11 cellular contexts compared by ENCODE assay signal in genomic region chr12:1740161-1740948, GRCh38. TPM values are rescaled to one million over a fixed set of nuclear protein-coding genes. Genes with fewer than 3 reads are reported as not detected.
DNase-seq lines count a peak whose midpoint lies in the region; ATAC-seq and TF ChIP-seq lines count a peak whose summit lies in the region.
"Had no signal": no experiment of that assay in that cellular context is flagged by ENCODE, and none has a peak within 500 bp of the region (broad histone marks: within the 10 kb centered on the region; RNA-seq: fewer than 3 reads in every experiment).

No MANE protein-coding gene starts in this region.

- H3K9me3 Mint-ChIP-seq in dendritic cell treated with granulocyte-macrophage colony-stimulating factor and Interleukin-4, amounts not matched to agents 40 ng/mL and 50 ng/mL, for 4 days, result no peaks in the 10 kb centered on the region
- H3K9me3 Mint-ChIP-seq in neural crest cell, result no peaks in the 10 kb centered on the region

- DNase-seq in HT-29 (ENCODE audit: low spot score) (peak; percentile 49), neural crest cell (ENCODE audit: low read depth, low spot score) (no peak), islet precursor cell (no peak), DMS79 (lab: John Stamatoyannopoulos, UW) (no peak), NCI-H1048 (lab: John Stamatoyannopoulos, UW) (no peak)
- DNase-seq: occipital lobe; stimulated activated CD4-positive, alpha-beta T cell treated with anti-CD3 and anti-CD28 coated beads, Interleukin-15, amount 100 ng/mL, for 24 hours; stimulated activated CD8-positive, alpha-beta memory T cell treated with anti-CD3 and anti-CD28 coated beads, Interleukin-4, amount 100 ng/mL, for 48 hours had no signal

- intact Hi-C loops in dendritic cell treated with granulocyte-macrophage colony-stimulating factor and Interleukin-4, amounts not matched to agents 40 ng/mL and 50 ng/mL, for 4 days (cut with micrococcal nuclease), result no loop called here

- peaks cover 33% of the 10 kb centered on the region for H3K4me1 Mint-ChIP-seq in dendritic cell treated with granulocyte-macrophage colony-stimulating factor and Interleukin-4, amounts not matched to agents 40 ng/mL and 50 ng/mL, for 4 days (ENCODE audit: low read depth)
- H3K4me1 Mint-ChIP-seq in neural crest cell, result peaks cover 36% of the 10 kb centered on the region

- peak overlapping the region; percentile 37 for H3K27ac Mint-ChIP-seq in dendritic cell treated with granulocyte-macrophage colony-stimulating factor and Interleukin-4, amounts not matched to agents 40 ng/mL and 50 ng/mL, for 4 days
- peak overlapping the region; percentile 20 for H3K27ac Mint-ChIP-seq in neural crest cell (ENCODE audit: unreplicated experiment)

- peak overlapping the region; percentile 8 for H3K27ac ChIP-seq in C4-2B

- H3K4me3 Mint-ChIP-seq in dendritic cell treated with granulocyte-macrophage colony-stimulating factor and Interleukin-4, amounts not matched to agents 40 ng/mL and 50 ng/mL, for 4 days, result no peak overlapping the region
- H3K4me3 Mint-ChIP-seq in neural crest cell, result no peak overlapping the region

- H3K27me3 Mint-ChIP-seq in dendritic cell treated with granulocyte-macrophage colony-stimulating factor and Interleukin-4, amounts not matched to agents 40 ng/mL and 50 ng/mL, for 4 days, result no peaks in the 10 kb centered on the region
- H3K27me3 Mint-ChIP-seq in neural crest cell (ENCODE audit: low read depth), result no peaks in the 10 kb centered on the region

- no peak for ATAC-seq in GM18520 (IDR thresholded peaks at IDR 0.05; ENCODE audit: unreplicated experiment)

- no peak for TF ChIP-seq CTCF in C4-2B (conservative IDR thresholded peaks at IDR 0.05)
- no peak for TF ChIP-seq CTCF in neural crest cell (conservative IDR thresholded peaks at IDR 0.05)

- H3K36me3 Mint-ChIP-seq in dendritic cell treated with granulocyte-macrophage colony-stimulating factor and Interleukin-4, amounts not matched to agents 40 ng/mL and 50 ng/mL, for 4 days (ENCODE audit: low read depth), result peaks cover 16% of the 10 kb centered on the region
- H3K36me3 Mint-ChIP-seq in neural crest cell (ENCODE audit: low read depth), result peaks cover 12% of the 10 kb centered on the region

RNA-seq across cellular contexts. Expression of gene ADIPOR2, which starts 49.5 kb away (rescaled TPM):
- total RNA-seq in HT-29 (2014; rRNA removed; shearing (Covaris generic)), result 28.7 and 31.7 TPM in 2 replicates
- 56.7 and 59.4 TPM in 2 replicates for total RNA-seq in neural crest cell
